19 cellular contexts compared by ENCODE assay signal in genomic region chr5:42021923-42022322, GRCh38.
DNase-seq lines count a peak whose midpoint lies in the region; ATAC-seq, FAIRE-seq and TF ChIP-seq lines count a peak whose summit lies in the region.
"Had no signal": no experiment of that assay in that cellular context is flagged by ENCODE, and none has a peak within 500 bp of the region (broad histone marks: within the 10 kb centered on the region; RNA-seq: fewer than 3 reads in every experiment).

No MANE protein-coding gene starts in this region.

- TF ChIP-seq RAD21 in GM12878 (IDR thresholded peaks at IDR 0.05; ENCODE audit: insufficient read depth, low read depth, low read length), result no peak

- no peak for TF ChIP-seq POLR2A in GM12878 (IDR thresholded peaks at IDR 0.05; ENCODE audit: low read depth, low read length)

- no peaks in the 10 kb centered on the region for H4K20me1 ChIP-seq in GM12878 (ENCODE audit: control insufficient read depth, insufficient read depth)
- H4K20me1 ChIP-seq: BLaER1 treated with 17β-estradiol and CSF1 and Interleukin-3, amounts not matched to agents 10 nM and 100 nM had no signal

- in situ Hi-C loops in GM12878 (cut with MboI), result no loop called here

- H3K9me3 ChIP-seq in GM12878 (replicated peaks; ENCODE audit: control insufficient read depth, insufficient read depth, low read length), result no peaks in the 10 kb centered on the region
- H3K9me3 ChIP-seq: SJSA1, thoracic aorta had no signal

- RAD21 ChIA-PET in GM12878 (lab: Charles Lee; ENCODE audit: unreplicated experiment), result no interaction called here

- H3K79me2 ChIP-seq in GM12878 (ENCODE audit: control insufficient read depth, insufficient read depth, low read length), result no peaks in the 10 kb centered on the region

- CTCF ChIA-PET in GM12878 (lab: Yijun Ruan, JAX), result no interaction called here

- no TSS peak for BruUV-seq in GM12878 (replicated peaks; lab: Mats Ljungman, UMichigan)

- TF ChIP-seq CTCF in GM12865 (IDR thresholded peaks at IDR 0.05; ENCODE audit: insufficient read depth, low read depth, low read length, missing control alignments), result no peak
- no peak for TF ChIP-seq CTCF in GM12878 (IDR thresholded peaks at IDR 0.05 in 2 of 3, conservative IDR thresholded peaks at IDR 0.05 in 1 of 3; ENCODE audit: control insufficient read depth in 2 of 3, extremely low read depth in 1 of 3, insufficient read depth in 1 of 3, low read depth in 3 of 3, low read length in 3 of 3)

- H3K4me3 ChIP-seq in GM12865 (ENCODE audit: low read depth, low read length) (no peak overlapping the region), GM12878 (no peak overlapping the region)
- H3K4me3 ChIP-seq: BLaER1 treated with 17β-estradiol and CSF1 and Interleukin-3, amounts not matched to agents 10 nM and 100 nM; K562; psoas muscle; SJSA1; thoracic aorta had no signal

- SMC1A ChIA-PET in GM12878 (lab: Charles Lee; ENCODE audit: uncharacterized antibody, unreplicated experiment), result interaction anchor here (1.4 kb wide), 1 partner anchor 34 kb away, joined by 4 read pairs; no protein-coding TSS in a partner anchor

- 0% methylated on average over 2 of the region's 2 CpGs for WGBS in GM12878 (ENCODE audit: insufficient coverage, insufficient replicate concordance, low lambda C conversion rate, missing lambda C conversion rate)

- H2AFZ ChIP-seq in GM12878 (ENCODE audit: control insufficient read depth, low read depth, low read length), result no peak overlapping the region

- DNase-seq in GM12865 (ENCODE audit: low read depth) (peak; percentile 1), GM12878 (ENCODE audit: low read depth, low spot score) (no peak), SIG-M5 (lab: John Stamatoyannopoulos, UW) (no peak), NCI-H2107 treated with DMSO at 0.1 percent for 48 hours (lab: John Stamatoyannopoulos, UW; ENCODE audit: unreplicated experiment) (no peak), NCI-H2171 (lab: John Stamatoyannopoulos, UW) (no peak)
- no peak for DNase-seq in activated effector memory CD4-positive, alpha-beta T cell treated with anti-CD3 and anti-CD28 coated beads, Interleukin-2, amount 50 U/mL, for 16 hours
- DNase-seq: activated naive CD8-positive, alpha-beta T cell treated with anti-CD3 and anti-CD28 coated beads, Interleukin-2, amount 50 U/mL, for 24 hours; dermis blood vessel endothelial cell; NCI-H2029 treated with DMSO at 0.1 percent for 48 hours; NCI-H524 treated with DMSO at 0.1 percent for 48 hours; psoas muscle had no signal

- H3K27ac ChIP-seq in GM12878 (ENCODE audit: control insufficient read depth, insufficient read depth), result no peak overlapping the region
- H3K27ac ChIP-seq: BLaER1 treated with 17β-estradiol and CSF1 and Interleukin-3, amounts not matched to agents 10 nM and 100 nM; psoas muscle; SJSA1; thoracic aorta had no signal

- H3K27me3 ChIP-seq in GM12878 (replicated peaks in 1 of 2; ENCODE audit: control insufficient read depth in 2 of 2, insufficient read depth in 2 of 2, low read length in 1 of 2), result no peaks in the 10 kb centered on the region
- H3K27me3 ChIP-seq: BLaER1 treated with 17β-estradiol and CSF1 and Interleukin-3, amounts not matched to agents 10 nM and 100 nM; SJSA1 had no signal

- peak; percentile 60 for ATAC-seq in GM21576 (IDR thresholded peaks at IDR 0.05; ENCODE audit: unreplicated experiment)
- ATAC-seq in HG03520 (IDR thresholded peaks at IDR 0.05; ENCODE audit: unreplicated experiment), result peak; percentile 73
- peak; percentile 78 for ATAC-seq in GM12878
- ATAC-seq: activated naive CD8-positive, alpha-beta T cell treated with anti-CD3 and anti-CD28 coated beads, Interleukin-2, amount 50 U/mL, for 24 hours; K562; psoas muscle had no signal

- intact Hi-C loops in GM12878 (cut with micrococcal nuclease; ENCODE audit: unreplicated experiment), result no loop called here

- no peak for FAIRE-seq in GM12878 (lab: Jason Lieb, UNC)
- FAIRE-seq: A204.1, frontal cortex, K562 had no signal

- H3K36me3 ChIP-seq in GM12878 (ENCODE audit: control insufficient read depth in 2 of 2, insufficient read depth in 2 of 2, low read length in 1 of 2), result no peaks in the 10 kb centered on the region
- H3K36me3 ChIP-seq: BLaER1 treated with 17β-estradiol and CSF1 and Interleukin-3, amounts not matched to agents 10 nM and 100 nM; SJSA1; thoracic aorta had no signal

- H3K4me1 ChIP-seq in GM12878 (ENCODE audit: control insufficient read depth, insufficient read depth, low read length), result no peaks in the 10 kb centered on the region
- H3K4me1 ChIP-seq: BLaER1 treated with 17β-estradiol and CSF1 and Interleukin-3, amounts not matched to agents 10 nM and 100 nM; psoas muscle; SJSA1 had no signal

- no peak overlapping the region for H3K4me2 ChIP-seq in GM12878 (ENCODE audit: control insufficient read depth, insufficient read depth)
- H3K4me2 ChIP-seq: BLaER1 treated with 17β-estradiol and CSF1 and Interleukin-3, amounts not matched to agents 10 nM and 100 nM had no signal

- TF ChIP-seq EP300 in GM12878 (IDR thresholded peaks at IDR 0.05; ENCODE audit: borderline replicate concordance in 1 of 2, control insufficient read depth in 1 of 2, low read depth in 2 of 2, low read length in 2 of 2), result no peak

- no peak overlapping the region for H3K9ac ChIP-seq in GM12878 (ENCODE audit: control insufficient read depth, insufficient read depth, low read length)
- H3K9ac ChIP-seq: BLaER1 treated with 17β-estradiol and CSF1 and Interleukin-3, amounts not matched to agents 10 nM and 100 nM had no signal

- POLR2A ChIA-PET in GM12878 (lab: Charles Lee), result no interaction called here

TF ChIP-seq in GM12878, 131 proteins besides CTCF, POLR2A, EP300 and RAD21 (continues in another document):
- TF ChIP-seq CREB1 (IDR thresholded peaks at IDR 0.05; ENCODE audit: low read depth), result peak; percentile 55; the same call in 1 of the 2 replicates
- TF ChIP-seq EZH2 (IDR thresholded peaks at IDR 0.05; ENCODE audit: borderline replicate concordance, control insufficient read depth, low read depth, low read length), result no peak
- no peak for TF ChIP-seq BCL11A (IDR thresholded peaks at IDR 0.05; ENCODE audit: low read depth, low read length)
- TF ChIP-seq CHD4 (IDR thresholded peaks at IDR 0.05), result no peak
- TF ChIP-seq, protein P1, sequence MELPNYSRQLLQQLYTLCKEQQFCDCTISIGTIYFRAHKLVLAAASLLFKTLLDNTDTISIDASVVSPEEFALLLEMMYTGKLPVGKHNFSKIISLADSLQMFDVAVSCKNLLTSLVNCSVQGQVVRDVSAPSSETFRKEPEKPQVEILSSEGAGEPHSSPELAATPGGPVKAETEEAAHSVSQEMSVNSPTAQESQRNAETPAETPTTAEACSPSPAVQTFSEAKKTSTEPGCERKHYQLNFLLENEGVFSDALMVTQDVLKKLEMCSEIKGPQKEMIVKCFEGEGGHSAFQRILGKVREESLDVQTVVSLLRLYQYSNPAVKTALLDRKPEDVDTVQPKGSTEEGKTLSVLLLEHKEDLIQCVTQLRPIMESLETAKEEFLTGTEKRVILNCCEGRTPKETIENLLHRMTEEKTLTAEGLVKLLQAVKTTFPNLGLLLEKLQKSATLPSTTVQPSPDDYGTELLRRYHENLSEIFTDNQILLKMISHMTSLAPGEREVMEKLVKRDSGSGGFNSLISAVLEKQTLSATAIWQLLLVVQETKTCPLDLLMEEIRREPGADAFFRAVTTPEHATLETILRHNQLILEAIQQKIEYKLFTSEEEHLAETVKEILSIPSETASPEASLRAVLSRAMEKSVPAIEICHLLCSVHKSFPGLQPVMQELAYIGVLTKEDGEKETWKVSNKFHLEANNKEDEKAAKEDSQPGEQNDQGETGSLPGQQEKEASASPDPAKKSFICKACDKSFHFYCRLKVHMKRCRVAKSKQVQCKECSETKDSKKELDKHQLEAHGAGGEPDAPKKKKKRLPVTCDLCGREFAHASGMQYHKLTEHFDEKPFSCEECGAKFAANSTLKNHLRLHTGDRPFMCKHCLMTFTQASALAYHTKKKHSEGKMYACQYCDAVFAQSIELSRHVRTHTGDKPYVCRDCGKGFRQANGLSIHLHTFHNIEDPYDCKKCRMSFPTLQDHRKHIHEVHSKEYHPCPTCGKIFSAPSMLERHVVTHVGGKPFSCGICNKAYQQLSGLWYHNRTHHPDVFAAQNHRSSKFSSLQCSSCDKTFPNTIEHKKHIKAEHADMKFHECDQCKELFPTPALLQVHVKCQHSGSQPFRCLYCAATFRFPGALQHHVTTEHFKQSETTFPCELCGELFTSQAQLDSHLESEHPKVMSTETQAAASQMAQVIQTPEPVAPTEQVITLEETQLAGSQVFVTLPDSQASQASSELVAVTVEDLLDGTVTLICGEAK (IDR thresholded peaks at IDR 0.05; ENCODE audit: borderline replicate concordance), result no peak
- TF ChIP-seq PAX5 (IDR thresholded peaks at IDR 0.05; ENCODE audit: borderline replicate concordance, low read depth, low read length), result peak; percentile 80; the same call in 1 of the 2 replicates
- no peak for TF ChIP-seq TCF3 (IDR thresholded peaks at IDR 0.05; ENCODE audit: borderline replicate concordance, insufficient read depth, low read depth, low read length)
- no peak for TF ChIP-seq NR2F1 (conservative IDR thresholded peaks at IDR 0.05)
- TF ChIP-seq HDGF (IDR thresholded peaks at IDR 0.05), result no peak
- peak; percentile 49; the same call in 1 of the 2 replicates for TF ChIP-seq CREM (IDR thresholded peaks at IDR 0.05; ENCODE audit: low read depth)
- TF ChIP-seq, protein P2, sequence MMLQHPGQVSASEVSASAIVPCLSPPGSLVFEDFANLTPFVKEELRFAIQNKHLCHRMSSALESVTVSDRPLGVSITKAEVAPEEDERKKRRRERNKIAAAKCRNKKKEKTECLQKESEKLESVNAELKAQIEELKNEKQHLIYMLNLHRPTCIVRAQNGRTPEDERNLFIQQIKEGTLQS (IDR thresholded peaks at IDR 0.05; ENCODE audit: borderline replicate concordance, extremely low read depth, low read depth, low read length), result no peak
- no peak for TF ChIP-seq MTA2 (IDR thresholded peaks at IDR 0.05; ENCODE audit: low read depth)
- peak; percentile 28; the same call in 1 of the 2 replicates for TF ChIP-seq FOXM1 (IDR thresholded peaks at IDR 0.05; ENCODE audit: low read depth, low read length)
- peak; percentile 66 for TF ChIP-seq JUNB (IDR thresholded peaks at IDR 0.05)
- no peak for TF ChIP-seq FOXK2 (IDR thresholded peaks at IDR 0.05)
- no peak for TF ChIP-seq SRF (IDR thresholded peaks at IDR 0.05; ENCODE audit: low read depth in 2 of 2, low read length in 2 of 2)
- TF ChIP-seq, protein P3, sequence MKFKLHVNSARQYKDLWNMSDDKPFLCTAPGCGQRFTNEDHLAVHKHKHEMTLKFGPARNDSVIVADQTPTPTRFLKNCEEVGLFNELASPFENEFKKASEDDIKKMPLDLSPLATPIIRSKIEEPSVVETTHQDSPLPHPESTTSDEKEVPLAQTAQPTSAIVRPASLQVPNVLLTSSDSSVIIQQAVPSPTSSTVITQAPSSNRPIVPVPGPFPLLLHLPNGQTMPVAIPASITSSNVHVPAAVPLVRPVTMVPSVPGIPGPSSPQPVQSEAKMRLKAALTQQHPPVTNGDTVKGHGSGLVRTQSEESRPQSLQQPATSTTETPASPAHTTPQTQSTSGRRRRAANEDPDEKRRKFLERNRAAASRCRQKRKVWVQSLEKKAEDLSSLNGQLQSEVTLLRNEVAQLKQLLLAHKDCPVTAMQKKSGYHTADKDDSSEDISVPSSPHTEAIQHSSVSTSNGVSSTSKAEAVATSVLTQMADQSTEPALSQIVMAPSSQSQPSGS (IDR thresholded peaks at IDR 0.05; ENCODE audit: low read length), result peak; percentile 80
